11 cellular contexts compared by ENCODE assay signal in the genomic region with DNA sequence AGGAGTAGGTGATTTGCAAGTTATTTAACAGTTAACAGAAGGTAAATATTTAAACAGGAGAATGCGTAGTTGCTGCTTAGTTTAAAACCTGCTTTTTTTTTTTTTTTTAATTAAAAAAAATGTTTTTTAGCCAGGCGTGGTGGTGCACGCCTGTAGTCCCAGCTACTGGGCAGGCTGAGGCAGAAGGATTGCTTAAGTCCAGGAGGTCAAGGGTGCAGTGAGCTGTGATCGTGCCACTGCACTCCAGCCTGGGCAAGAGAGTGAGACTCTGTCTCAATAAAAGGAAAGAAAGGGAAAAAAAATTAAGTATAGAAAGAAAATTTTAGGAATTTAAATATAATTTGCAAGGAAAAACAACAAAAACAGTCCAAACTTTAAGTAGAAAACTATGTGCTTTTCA.
"Had no signal": no experiment of that assay in that cellular context is flagged by ENCODE, and none has a peak within 500 bp of the region (broad histone marks: within the 10 kb centered on the region; RNA-seq: fewer than 3 reads in every experiment).

No MANE protein-coding gene starts in this region.

- DNase-seq: GM23248, GOT3, H7, H9, HCEC 1CT, HFFc6 had no signal

- H3K27ac ChIP-seq: GM23248 had no signal

- H3K9me3 ChIP-seq: HAP-1 had no signal

- ATAC-seq: GM23338, HCT116 had no signal

- H3K4me3 ChIP-seq: GM23248, GM23338, HAP-1 had no signal

- H3K4me1 ChIP-seq: HAP-1 had no signal

- H3K36me3 ChIP-seq: HAP-1 had no signal

- H3K4me2 ChIP-seq: GM23338 had no signal

- H3K9ac ChIP-seq: GM23248 had no signal

- H2AFZ ChIP-seq: GM23248, GM23338 had no signal

- FAIRE-seq: H1, H54 had no signal
